In genomic region chr11:11442791-11443190, GRCh38 we compare ENCODE assay signal across 21 cellular contexts.
DNase-seq lines count a peak whose midpoint lies in the region; ATAC-seq and TF ChIP-seq lines count a peak whose summit lies in the region.
"Had no signal": no experiment of that assay in that cellular context is flagged by ENCODE, and none has a peak within 500 bp of the region (broad histone marks: within the 10 kb centered on the region; RNA-seq: fewer than 3 reads in every experiment).

No MANE protein-coding gene starts in this region.

- ATAC-seq in GM18505 (IDR thresholded peaks at IDR 0.05; ENCODE audit: unreplicated experiment) = no peak
- ATAC-seq: CD8-positive, alpha-beta T cell; HepG2 had no signal

- peaks cover 52% of the 10 kb centered on the region for H3K4me1 Mint-ChIP-seq in osteocyte (ENCODE audit: unreplicated experiment)

- H3K27me3 Mint-ChIP-seq in osteocyte (ENCODE audit: unreplicated experiment) = no peaks in the 10 kb centered on the region

- no peaks in the 10 kb centered on the region for H3K36me3 ChIP-seq in stomach
- H3K36me3 ChIP-seq in H7 (replicated peaks; ENCODE audit: control insufficient read depth, insufficient read depth, low read length) = no peaks in the 10 kb centered on the region
- H3K36me3 ChIP-seq: BLaER1 treated with 17β-estradiol and CSF1 and Interleukin-3, amounts not matched to agents 10 nM and 100 nM; Peyer's patch; SJSA1 had no signal

- H3K27ac ChIP-seq in angular gyrus (ENCODE audit: low read depth, low read length) (peak overlapping the region; percentile 31), stomach (no peak overlapping the region)
- H3K27ac ChIP-seq: BLaER1 treated with 17β-estradiol and CSF1 and Interleukin-3, amounts not matched to agents 10 nM and 100 nM; Peyer's patch; SJSA1 had no signal

- peak overlapping the region; percentile 54 for H3K27ac Mint-ChIP-seq in osteocyte (ENCODE audit: unreplicated experiment)
- H3K27ac Mint-ChIP-seq: CD8-positive, alpha-beta T cell had no signal

- TF ChIP-seq POLR2A in erythroblast (IDR thresholded peaks at IDR 0.05; ENCODE audit: low read length) (no peak), stomach (IDR thresholded peaks at IDR 0.05) (no peak), GM18505 (IDR thresholded peaks at IDR 0.05; ENCODE audit: borderline replicate concordance, extremely low read depth, insufficient read depth, insufficient read length) (no peak)

- DNase-seq in G401 (ENCODE audit: low spot score) (peak; percentile 82), erythroblast (lab: John Stamatoyannopoulos, UW) (peak; percentile 23 to 47), osteocyte (ENCODE audit: extremely low spot score, unreplicated experiment) (no peak), ACHN (no peak), stomach (no peak), H7 (no peak)
- DNase-seq: CD8-positive, alpha-beta T cell; DMS53; GF-D8; KBM-7; NCI-H1092 treated with DMSO at 0.1 percent for 48 hours; NCI-H1436 treated with DMSO at 0.1 percent for 48 hours; NCI-H1930; NCI-H226; NCI-H524 treated with DMSO at 0.1 percent for 48 hours; Peyer's patch had no signal

- in situ Hi-C loops in G401 (cut with HindIII; ENCODE audit: low sequenced_read_pairs) = no loop called here
- in situ Hi-C loops in ACHN (cut with HindIII; ENCODE audit: low pct_ligation_motif_present, low pct_unique_long_range_greater_than_20kb, low sequenced_read_pairs) = no loop called here

- no peak for TF ChIP-seq CTCF in osteocyte (IDR thresholded peaks at IDR 0.05)
- TF ChIP-seq CTCF in stomach (IDR thresholded peaks at IDR 0.05) = no peak

- intact Hi-C loops in stomach (cut with DNase I; ENCODE audit: low total_unique reads) = no loop called here

- H3K27me3 ChIP-seq in stomach (no peaks in the 10 kb centered on the region), H7 (ENCODE audit: control insufficient read depth, insufficient read depth, low read length) (no peaks in the 10 kb centered on the region)
- H3K27me3 ChIP-seq: Peyer's patch, SJSA1 had no signal

- H3K4me3 ChIP-seq in stomach (no peak overlapping the region), H7 (ENCODE audit: insufficient read depth, low read depth, low read length) (no peak overlapping the region)
- H3K4me3 ChIP-seq: BLaER1 treated with 17β-estradiol and CSF1 and Interleukin-3, amounts not matched to agents 10 nM and 100 nM; Peyer's patch; SJSA1 had no signal

- H3K9me3 Mint-ChIP-seq in osteocyte (ENCODE audit: unreplicated experiment) = no peaks in the 10 kb centered on the region
- H3K9me3 Mint-ChIP-seq: CD8-positive, alpha-beta T cell had no signal

- H3K4me1 ChIP-seq in stomach = peaks cover 0 to 13% (median 6%) of the 10 kb centered on the region in 4 donors
- H3K4me1 ChIP-seq: BLaER1 treated with 17β-estradiol and CSF1 and Interleukin-3, amounts not matched to agents 10 nM and 100 nM; Peyer's patch had no signal

- H3K36me3 Mint-ChIP-seq in osteocyte (ENCODE audit: unreplicated experiment) = peaks cover 21% of the 10 kb centered on the region
- H3K36me3 Mint-ChIP-seq: CD8-positive, alpha-beta T cell had no signal

- no peaks in the 10 kb centered on the region for H3K9me3 ChIP-seq in stomach
- H3K9me3 ChIP-seq: Peyer's patch, SJSA1 had no signal

- 83 to 93% (median 89%) methylated on average over 5 of the region's 5 CpGs for WGBS in stomach, 5 donors

- H3K4me3 Mint-ChIP-seq in osteocyte (ENCODE audit: unreplicated experiment) = no peak overlapping the region
- H3K4me3 Mint-ChIP-seq: CD8-positive, alpha-beta T cell had no signal

- TF ChIP-seq EP300 in stomach (IDR thresholded peaks at IDR 0.05) = no peak

Comparison
In these comparisons a context has a peak if more than half of its experiments do, and no peak if none do; other contexts are left out.
1. DNase-seq: peak in G401 (single experiment) and erythroblast (2 of 2); none in osteocyte (single experiment), ACHN (single experiment), stomach (single experiment) and H7 (single experiment).